ENCODE assay signal across 23 cellular contexts in genomic region chr16:88395669-88396584, GRCh38.
"Had no signal": no experiment of that assay in that cellular context is flagged by ENCODE, and none has a peak within 500 bp of the region (broad histone marks: within the 10 kb centered on the region; RNA-seq: fewer than 3 reads in every experiment).

No MANE protein-coding gene starts in this region.

- FAIRE-seq: HTR-8/SVneo, RCC 7860 had no signal

- H3K9me3 ChIP-seq: SJSA1 had no signal

- H3K9ac ChIP-seq: KMS-11 had no signal

- H3K4me3 ChIP-seq: SJSA1, SK-N-MC had no signal

- H3K27ac ChIP-seq: HL-60, KMS-11, SJSA1, SK-N-MC had no signal

- H3K27me3 ChIP-seq: SJSA1 had no signal

- DNase-seq: Kasumi-1, MM.1S, NCI-H1092 treated with DMSO at 0.1 percent for 48 hours, NCI-H1436, NCI-H187 treated with DMSO at 0.1 percent for 48 hours, NCI-H2029 treated with DMSO at 0.1 percent for 48 hours, NCI-H2171 treated with DMSO at 0.1 percent for 48 hours, NCI-H345, NCI-H446 treated with DMSO at 0.1 percent for 48 hours, NCI-H510A treated with DMSO at 0.1 percent for 48 hours, NCI-H69, NCI-H774, Right ventricle myocardium superior, RPMI8226, SIG-M5, SW 1271, T-cell had no signal

- H3K4me1 ChIP-seq: SJSA1 had no signal

- ATAC-seq: T-cell had no signal

- H3K4me2 ChIP-seq: KMS-11 had no signal
